ENCODE assay signal across 9 cellular contexts in genomic region chr19:16327911-16328823, GRCh38. TPM values are rescaled to one million over a fixed set of nuclear protein-coding genes. Genes with fewer than 3 reads are reported as not detected.
A peak's percentile ranks its signal among the peaks of the same experiment; 100 is the strongest.
DNase-seq lines count a peak whose midpoint lies in the region; ATAC-seq and TF ChIP-seq lines count a peak whose summit lies in the region.
"Had no signal": no experiment of that assay in that cellular context is flagged by ENCODE, and none has a peak within 500 bp of the region (broad histone marks: within the 10 kb centered on the region; RNA-seq: fewer than 3 reads in every experiment).

No MANE protein-coding gene starts in this region.

- H2AFZ ChIP-seq in neural progenitor cell (replicated peaks), result no peak overlapping the region

- H3K27ac ChIP-seq in heart left ventricle, result peak overlapping the region; percentile 92 to 99 (median 98)
- H3K27ac ChIP-seq in gastrocnemius medialis, result peak overlapping the region; percentile 78 to 99 (median 88)
- H3K27ac ChIP-seq in neural progenitor cell, result no peak overlapping the region
- H3K27ac ChIP-seq: epithelial cell of prostate had no signal

- peaks cover 29 to 47% of the 10 kb centered on the region in 2 donors for H3K36me3 Mint-ChIP-seq in CD14-positive monocyte
- H3K36me3 Mint-ChIP-seq in neural progenitor cell, result no peaks in the 10 kb centered on the region

- peaks cover 0 to 3% (median under 1%) of the 10 kb centered on the region in 3 donors for H3K27me3 Mint-ChIP-seq in CD14-positive monocyte (ENCODE audit: low read depth in 3 of 3)
- peaks cover 53% of the 10 kb centered on the region for H3K27me3 Mint-ChIP-seq in neural progenitor cell (ENCODE audit: insufficient read depth, low read depth)

- peaks cover 47% of the 10 kb centered on the region for H3K4me1 Mint-ChIP-seq in CD14-positive monocyte
- H3K4me1 Mint-ChIP-seq in neural progenitor cell, result peaks cover 4% of the 10 kb centered on the region

- in situ Hi-C loops in gastrocnemius medialis (cut with MboI; ENCODE audit: low sequenced_read_pairs in 4 of 4), result loop anchor here in 1 of 4 donors (10.0 kb wide), 1 partner anchor 83 kb away; no protein-coding TSS in a partner anchor

- H3K4me2 ChIP-seq in neural progenitor cell, result no peak overlapping the region

- peaks cover 12% of the 10 kb centered on the region for H3F3A ChIP-seq in neural progenitor cell (ENCODE audit: low read depth)

- H3K9ac ChIP-seq in neural progenitor cell, result no peak overlapping the region

- peaks cover 7 to 36% (median 29%) of the 10 kb centered on the region in 9 donors for H3K36me3 ChIP-seq in heart left ventricle
- peaks cover 0 to 21% of the 10 kb centered on the region in 2 donors for H3K36me3 ChIP-seq in gastrocnemius medialis
- no peaks in the 10 kb centered on the region for H3K36me3 ChIP-seq in neural progenitor cell

- ATAC-seq in heart left ventricle, result peak; percentile 6 to 28 (median 17)
- peak; percentile 48 to 53 for ATAC-seq in gastrocnemius medialis

- peak in 1 of 2 donors; percentile 29 for TF ChIP-seq POLR2A in heart left ventricle (IDR thresholded peaks at IDR 0.05)
- peak in 1 of 2 donors; percentile 27 for TF ChIP-seq POLR2A in gastrocnemius medialis (IDR thresholded peaks at IDR 0.05)

- H3K4me1 ChIP-seq in heart left ventricle (peaks cover 0 to 64% (median 31%) of the 10 kb centered on the region in 12 donors), gastrocnemius medialis (peaks cover 28 to 36% of the 10 kb centered on the region in 2 donors), neural progenitor cell (peaks cover 11% of the 10 kb centered on the region)

- H3K27me3 ChIP-seq in heart left ventricle, result no peaks in the 10 kb centered on the region
- no peaks in the 10 kb centered on the region for H3K27me3 ChIP-seq in gastrocnemius medialis
- peaks cover 90% of the 10 kb centered on the region for H3K27me3 ChIP-seq in neural progenitor cell

- TF ChIP-seq CTCF in CD14-positive monocyte (IDR thresholded peaks at IDR 0.05) (no peak), heart left ventricle (IDR thresholded peaks at IDR 0.05) (no peak), gastrocnemius medialis (IDR thresholded peaks at IDR 0.05 in 4 of 5, conservative IDR thresholded peaks at IDR 0.05 in 1 of 5) (no peak), neural progenitor cell (IDR thresholded peaks at IDR 0.05) (no peak)

- H4K20me1 ChIP-seq in neural progenitor cell (ENCODE audit: low read depth), result peaks cover 37% of the 10 kb centered on the region

- peak overlapping the region; percentile 95 to 99 (median 98) for H3K27ac Mint-ChIP-seq in CD14-positive monocyte
- H3K27ac Mint-ChIP-seq in neural progenitor cell, result no peak overlapping the region

- DNase-seq in CD14-positive monocyte (ENCODE audit: low spot score), result peak; percentile 98
- DNase-seq in NCI-H226, result peak; percentile 72
- peak; percentile 79 for DNase-seq in activated effector memory CD4-positive, alpha-beta T cell treated with anti-CD3 and anti-CD28 coated beads, Interleukin-2, amount 50 U/mL, for 16 hours
- DNase-seq in heart left ventricle, result peak; percentile 74 to 85 (median 76)
- DNase-seq in gastrocnemius medialis, result peak; percentile 78 to 84
- no peak for DNase-seq in kidney tubule cell (ENCODE audit: low spot score)
- DNase-seq in NCI-H1436 treated with DMSO at 0.1 percent for 48 hours (lab: John Stamatoyannopoulos, UW), result no peak
- no peak for DNase-seq in neural progenitor cell (ENCODE audit: low spot score)

- 40 to 49% (median 42%) methylated on average over 20 of the region's 20 CpGs for WGBS in heart left ventricle, 4 donors

- H3K4me3 Mint-ChIP-seq in CD14-positive monocyte (peak overlapping the region; percentile 97 to 100), neural progenitor cell (no peak overlapping the region)

- H3K9me3 Mint-ChIP-seq in CD14-positive monocyte (peaks cover 0 to 8% (median 0%) of the 10 kb centered on the region in 7 donors), neural progenitor cell (no peaks in the 10 kb centered on the region)

- H3K4me3 ChIP-seq in heart left ventricle, result peak overlapping the region; percentile 40 to 99 (median 82)
- H3K4me3 ChIP-seq in gastrocnemius medialis, result peak overlapping the region; percentile 64 to 67 (median 65)
- no peak overlapping the region for H3K4me3 ChIP-seq in neural progenitor cell

- intact Hi-C loops in CD14-positive monocyte (cut with micrococcal nuclease), result loop anchor here (5.0 kb wide), 4 partner anchors 44 to 131 kb away; partner anchors contain the start of gene AP1M1 (in 1 of the 2)
- intact Hi-C loops in heart left ventricle (cut with DNase I), result loop anchor here in 6 of 10 donors (2.0 to 5.0 kb wide), 3 partner anchors 54 to 81 kb away; no protein-coding TSS in a partner anchor
- intact Hi-C loops in gastrocnemius medialis (cut with DNase I; ENCODE audit: low total_unique reads), result loop anchor here (1.0 to 5.0 kb wide), 2 partner anchors 39 to 54 kb away; no protein-coding TSS in a partner anchor

- no peaks in the 10 kb centered on the region for H3K79me2 ChIP-seq in neural progenitor cell (ENCODE audit: low read depth)

- H3K9me3 ChIP-seq in heart left ventricle (no peaks in the 10 kb centered on the region), gastrocnemius medialis (no peaks in the 10 kb centered on the region), neural progenitor cell (ENCODE audit: low read depth) (no peaks in the 10 kb centered on the region)

RNA-seq across cellular contexts. Expression of gene KLF2, which starts 3.5 kb away (rescaled TPM):
- polyA plus RNA-seq in CD14-positive monocyte (10 to 100 TPM; 34.0 to 51.4 TPM), heart left ventricle (10 to 100 TPM; 14.4 to 24.2 TPM)
- total RNA-seq in heart left ventricle (10 to 100 TPM; 28.0 to 87.2 (median 45.0) TPM), gastrocnemius medialis (10 to 100 TPM in 3 of 4 donors, 1 to 10 TPM in 1; 6.8 to 45.6 (median 32.0) TPM), neural progenitor cell (ENCODE audit: low replicate concordance) (not detected in 2 replicates)

Comparison
In these comparisons a context has a peak if more than half of its experiments do, and no peak if none do; other contexts are left out.
1. DNase-seq: peak in CD14-positive monocyte (single experiment), NCI-H226 (single experiment), activated effector memory CD4-positive, alpha-beta T cell treated with anti-CD3 and anti-CD28 coated beads, Interleukin-2, amount 50 U/mL, for 16 hours (single experiment), heart left ventricle (5 of 5) and gastrocnemius medialis (2 of 2); none in kidney tubule cell (single experiment), NCI-H1436 treated with DMSO at 0.1 percent for 48 hours (single experiment) and neural progenitor cell (single experiment).